Comparison of ENCODE assay signal across 8 cellular contexts in genomic region chr18:56789004-56789888, GRCh38.
A peak's percentile ranks its signal among the peaks of the same experiment; 100 is the strongest.
DNase-seq lines count a peak whose midpoint lies in the region; ATAC-seq, FAIRE-seq and TF ChIP-seq lines count a peak whose summit lies in the region.

No MANE protein-coding gene starts in this region.

- H3K27me3 Mint-ChIP-seq in CD8-positive, alpha-beta T cell (ENCODE audit: low read depth) = no peaks in the 10 kb centered on the region

- H3K9ac ChIP-seq in OCI-LY1 (ENCODE audit: low read length) (no peak overlapping the region), endothelial cell of umbilical vein (replicated peaks; ENCODE audit: extremely low read depth, insufficient read depth, low read length) (peak overlapping the region; percentile 66)

- POLR2A ChIA-PET in endothelial cell of umbilical vein (lab: Charles Lee) = no interaction called here
- POLR2A ChIA-PET in CD8-positive, alpha-beta T cell (lab: Charles Lee) = interaction anchor here (1.0 kb wide), 1 partner anchor 10 kb away, joined by 3 read pairs; no protein-coding TSS in a partner anchor

- CTCF ChIA-PET in endothelial cell of umbilical vein (lab: Charles Lee) = interaction anchor here (0.7 to 2.5 kb wide), 8 partner anchors 10 to 772 kb away, joined by 3 to 15 read pairs (median 4); no protein-coding TSS in a partner anchor
- CTCF ChIA-PET in CD8-positive, alpha-beta T cell (lab: Charles Lee) = no interaction called here

- no peak overlapping the region for H3K4me3 Mint-ChIP-seq in CD8-positive, alpha-beta T cell

- no peaks in the 10 kb centered on the region for H3K9me3 ChIP-seq in BE2C
- no peaks in the 10 kb centered on the region for H3K9me3 ChIP-seq in OCI-LY1 (ENCODE audit: low read length)
- no peaks in the 10 kb centered on the region for H3K9me3 ChIP-seq in endothelial cell of umbilical vein (replicated peaks; ENCODE audit: control insufficient read depth, insufficient read depth, low read length)
- no peaks in the 10 kb centered on the region for H3K9me3 ChIP-seq in CD8-positive, alpha-beta T cell (ENCODE audit: low read length)

- ATAC-seq in GM18868 (IDR thresholded peaks at IDR 0.05; ENCODE audit: unreplicated experiment) = peak; percentile 60
- ATAC-seq in CD8-positive, alpha-beta T cell = no peak

- DNase-seq in BE2C (peak; percentile 25), endothelial cell of umbilical vein (ENCODE audit: low read depth, low spot score) (peak; percentile 92), pulmonary artery endothelial cell (ENCODE audit: low read depth, low spot score) (peak; percentile 64), DMS114 treated with DMSO at 0.1 percent for 48 hours (lab: John Stamatoyannopoulos, UW; ENCODE audit: unreplicated experiment) (no peak), DMS79 treated with DMSO at 0.1 percent for 48 hours (lab: John Stamatoyannopoulos, UW) (no peak)
- DNase-seq in CD8-positive, alpha-beta T cell = no peak

- H2AFZ ChIP-seq in OCI-LY1 (ENCODE audit: low read length) (no peak overlapping the region), endothelial cell of umbilical vein (ENCODE audit: low read depth, low read length) (peak overlapping the region; percentile 91)

- H3K4me3 ChIP-seq in BE2C (ENCODE audit: low read depth, low read length) = no peak overlapping the region
- no peak overlapping the region for H3K4me3 ChIP-seq in OCI-LY1 (ENCODE audit: low read depth, low read length, poor library complexity, severe bottlenecking)
- peak overlapping the region in 1 of 3 experiments; percentile 37 for H3K4me3 ChIP-seq in endothelial cell of umbilical vein (replicated peaks in 1 of 3; ENCODE audit: insufficient read depth in 1 of 3, low read depth in 1 of 3, low read length in 3 of 3)
- H3K4me3 ChIP-seq in CD8-positive, alpha-beta T cell (ENCODE audit: low read depth, low read length) = no peak overlapping the region

- BruUV-seq in endothelial cell of umbilical vein (replicated peaks; lab: Mats Ljungman, UMichigan) = TSS peak; percentile 81

- H3K36me3 ChIP-seq in BE2C (no peaks in the 10 kb centered on the region), OCI-LY1 (ENCODE audit: insufficient read depth, low read length) (no peaks in the 10 kb centered on the region), endothelial cell of umbilical vein (ENCODE audit: control insufficient read depth in 2 of 2, extremely low read depth in 1 of 2, insufficient read depth in 2 of 2, low read length in 2 of 2) (no peaks in the 10 kb centered on the region)
- H3K36me3 ChIP-seq in CD8-positive, alpha-beta T cell (ENCODE audit: insufficient read depth, low read length) = peaks cover 4% of the 10 kb centered on the region

- H3K27me3 ChIP-seq in BE2C = no peaks in the 10 kb centered on the region
- H3K27me3 ChIP-seq in OCI-LY1 (ENCODE audit: insufficient read depth, low read length) = no peaks in the 10 kb centered on the region
- no peaks in the 10 kb centered on the region for H3K27me3 ChIP-seq in endothelial cell of umbilical vein (ENCODE audit: control insufficient read depth in 2 of 2, insufficient read depth in 2 of 2, low read length in 2 of 2)
- H3K27me3 ChIP-seq in CD8-positive, alpha-beta T cell (ENCODE audit: insufficient read depth, low read length) = no peaks in the 10 kb centered on the region

- H3F3A ChIP-seq in OCI-LY1 (ENCODE audit: insufficient read depth, low read length) = no peaks in the 10 kb centered on the region

- TF ChIP-seq CTCF in BE2C (IDR thresholded peaks at IDR 0.05; ENCODE audit: low read depth, low read length) (peak; percentile 66), OCI-LY1 (IDR thresholded peaks at IDR 0.05; ENCODE audit: low read length) (peak; percentile 93), endothelial cell of umbilical vein (IDR thresholded peaks at IDR 0.05; ENCODE audit: extremely low read depth in 1 of 2, insufficient read depth in 1 of 2, low read depth in 1 of 2, low read length in 2 of 2) (peak; percentile 8 to 21)
- no peak for TF ChIP-seq CTCF in CD8-positive, alpha-beta T cell (IDR thresholded peaks at IDR 0.05)

- peak; percentile 80 for FAIRE-seq in endothelial cell of umbilical vein (lab: Jason Lieb, UNC)

- H3K4me1 Mint-ChIP-seq in CD8-positive, alpha-beta T cell (ENCODE audit: low read depth) = no peaks in the 10 kb centered on the region

- H3K79me2 ChIP-seq in OCI-LY1 (ENCODE audit: insufficient read depth, low read length) (no peaks in the 10 kb centered on the region), endothelial cell of umbilical vein (ENCODE audit: control insufficient read depth, insufficient read depth, low read length) (no peaks in the 10 kb centered on the region)

- H3K27ac ChIP-seq in OCI-LY1 (ENCODE audit: low read depth, low read length, poor library complexity, severe bottlenecking) (no peak overlapping the region), endothelial cell of umbilical vein (ENCODE audit: insufficient read depth, low read depth, low read length) (peak overlapping the region; percentile 95)
- no peak overlapping the region for H3K27ac ChIP-seq in CD8-positive, alpha-beta T cell (ENCODE audit: low read depth, low read length)

- H3K4me2 ChIP-seq in OCI-LY1 (ENCODE audit: low read length) (no peak overlapping the region), endothelial cell of umbilical vein (ENCODE audit: insufficient read depth, low read length) (peak overlapping the region; percentile 83)

- dilution Hi-C loops in endothelial cell of umbilical vein (cut with MboI; ENCODE audit: extremely low pct_ligation_motif_present, low sequenced_read_pairs) = no loop called here

- peaks cover 35% of the 10 kb centered on the region for H3K36me3 Mint-ChIP-seq in CD8-positive, alpha-beta T cell

- no peak overlapping the region for H3K27ac Mint-ChIP-seq in CD8-positive, alpha-beta T cell

- intact Hi-C loops in endothelial cell of umbilical vein (cut with micrococcal nuclease) = loop anchor here (1.0 kb wide), 2 partner anchors 11 to 657 kb away; no protein-coding TSS in a partner anchor
- intact Hi-C loops in CD8-positive, alpha-beta T cell (cut with DNase I, micrococcal nuclease) = no loop called here

- no peaks in the 10 kb centered on the region for H3K4me1 ChIP-seq in BE2C
- peaks cover 6% of the 10 kb centered on the region for H3K4me1 ChIP-seq in OCI-LY1 (ENCODE audit: insufficient read depth, low read length, severe bottlenecking)
- peaks cover 19% of the 10 kb centered on the region for H3K4me1 ChIP-seq in endothelial cell of umbilical vein (ENCODE audit: control insufficient read depth, extremely low read depth, insufficient read depth, low read length)
- no peaks in the 10 kb centered on the region for H3K4me1 ChIP-seq in CD8-positive, alpha-beta T cell (ENCODE audit: insufficient read depth, low read length)

- H4K20me1 ChIP-seq in OCI-LY1 (ENCODE audit: insufficient read depth, low read length) (no peaks in the 10 kb centered on the region), endothelial cell of umbilical vein (replicated peaks; ENCODE audit: control insufficient read depth, extremely low read depth, insufficient read depth, low read length) (no peaks in the 10 kb centered on the region)

- H3K9me3 Mint-ChIP-seq in CD8-positive, alpha-beta T cell = no peaks in the 10 kb centered on the region

- no peaks in the 10 kb centered on the region for H3K9me2 ChIP-seq in OCI-LY1 (ENCODE audit: low read depth, low read length)

- peak; percentile 20 for TF ChIP-seq POLR2A in endothelial cell of umbilical vein (IDR thresholded peaks at IDR 0.05; ENCODE audit: low read depth, low read length)

- H3K9me1 ChIP-seq in endothelial cell of umbilical vein (replicated peaks; ENCODE audit: control insufficient read depth, extremely low read depth, insufficient read depth, low read length) = no peaks in the 10 kb centered on the region

TF ChIP-seq in endothelial cell of umbilical vein, 7 proteins besides CTCF, POLR2A, EP300 and RAD21:
- TF ChIP-seq MYC (IDR thresholded peaks at IDR 0.05; ENCODE audit: low read depth, low read length) (no peak), JUN (IDR thresholded peaks at IDR 0.05; ENCODE audit: borderline replicate concordance, insufficient read depth, insufficient read length, low read depth) (peak; percentile 55), EZH2 (IDR thresholded peaks at IDR 0.05; ENCODE audit: borderline replicate concordance, low read depth, low read length, severe bottlenecking) (no peak), MAX (IDR thresholded peaks at IDR 0.05; ENCODE audit: insufficient read depth, insufficient read length) (peak; percentile 45), POLR2AphosphoS5 (IDR thresholded peaks at IDR 0.05; ENCODE audit: insufficient read depth, low read depth, low read length) (peak; percentile 49), GATA2 (IDR thresholded peaks at IDR 0.05; ENCODE audit: insufficient read depth, insufficient read length, low read depth, low read length) (peak; percentile 70), FOS (IDR thresholded peaks at IDR 0.05; ENCODE audit: borderline replicate concordance, insufficient read depth, low read length) (peak; percentile 26)

Comparison
In these comparisons a context has a peak if more than half of its experiments do, and no peak if none do; other contexts are left out.
1. DNase-seq: peak in BE2C (single experiment), endothelial cell of umbilical vein (single experiment) and pulmonary artery endothelial cell (single experiment); none in DMS114 treated with DMSO at 0.1 percent for 48 hours (single experiment), DMS79 treated with DMSO at 0.1 percent for 48 hours (single experiment) and CD8-positive, alpha-beta T cell (0 of 7).